ENCODE assay signal across 1 cellular context in the genomic region with DNA sequence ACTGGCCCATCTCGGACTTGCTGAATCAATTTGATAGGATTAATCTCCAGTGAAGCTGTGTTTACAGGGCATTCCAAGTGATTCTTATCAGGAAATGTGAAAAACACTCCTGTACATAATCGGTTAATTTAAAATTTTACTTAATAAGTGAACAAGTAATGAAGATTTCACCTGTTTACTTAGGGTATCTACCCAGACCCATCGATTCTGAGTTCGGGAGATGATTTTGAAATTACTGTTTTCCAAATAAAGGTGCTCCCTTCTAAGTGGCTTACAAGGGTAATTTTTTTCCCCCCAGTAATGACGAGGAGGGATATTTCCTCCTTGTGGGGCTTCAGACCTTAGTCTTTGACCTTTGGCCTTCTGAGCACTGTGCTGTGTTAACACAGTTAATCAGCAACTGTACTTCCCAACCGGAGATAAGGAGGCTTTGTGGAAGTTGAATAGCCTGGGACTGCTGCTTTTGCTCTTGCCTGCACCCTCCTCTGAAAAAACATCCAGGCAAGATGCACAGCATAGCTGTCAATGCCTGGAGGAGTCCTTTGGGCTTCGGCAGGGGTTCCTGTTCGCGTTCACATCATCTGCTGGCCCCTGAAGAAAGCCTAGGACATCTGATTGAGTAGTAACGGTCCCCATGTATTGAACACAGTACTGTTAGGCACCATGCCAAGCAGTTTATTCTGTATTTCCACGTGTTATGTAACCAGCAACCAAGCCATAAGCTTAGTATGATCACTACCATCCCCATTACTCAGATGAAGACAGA.
TF ChIP-seq lines count a peak whose summit lies in the region.

No MANE protein-coding gene starts in this region.

TF ChIP-seq in HepG2, 621 proteins besides CTCF, POLR2A, EP300 and RAD21 (continued from another document and continues in another):
- TF ChIP-seq, protein P1, sequence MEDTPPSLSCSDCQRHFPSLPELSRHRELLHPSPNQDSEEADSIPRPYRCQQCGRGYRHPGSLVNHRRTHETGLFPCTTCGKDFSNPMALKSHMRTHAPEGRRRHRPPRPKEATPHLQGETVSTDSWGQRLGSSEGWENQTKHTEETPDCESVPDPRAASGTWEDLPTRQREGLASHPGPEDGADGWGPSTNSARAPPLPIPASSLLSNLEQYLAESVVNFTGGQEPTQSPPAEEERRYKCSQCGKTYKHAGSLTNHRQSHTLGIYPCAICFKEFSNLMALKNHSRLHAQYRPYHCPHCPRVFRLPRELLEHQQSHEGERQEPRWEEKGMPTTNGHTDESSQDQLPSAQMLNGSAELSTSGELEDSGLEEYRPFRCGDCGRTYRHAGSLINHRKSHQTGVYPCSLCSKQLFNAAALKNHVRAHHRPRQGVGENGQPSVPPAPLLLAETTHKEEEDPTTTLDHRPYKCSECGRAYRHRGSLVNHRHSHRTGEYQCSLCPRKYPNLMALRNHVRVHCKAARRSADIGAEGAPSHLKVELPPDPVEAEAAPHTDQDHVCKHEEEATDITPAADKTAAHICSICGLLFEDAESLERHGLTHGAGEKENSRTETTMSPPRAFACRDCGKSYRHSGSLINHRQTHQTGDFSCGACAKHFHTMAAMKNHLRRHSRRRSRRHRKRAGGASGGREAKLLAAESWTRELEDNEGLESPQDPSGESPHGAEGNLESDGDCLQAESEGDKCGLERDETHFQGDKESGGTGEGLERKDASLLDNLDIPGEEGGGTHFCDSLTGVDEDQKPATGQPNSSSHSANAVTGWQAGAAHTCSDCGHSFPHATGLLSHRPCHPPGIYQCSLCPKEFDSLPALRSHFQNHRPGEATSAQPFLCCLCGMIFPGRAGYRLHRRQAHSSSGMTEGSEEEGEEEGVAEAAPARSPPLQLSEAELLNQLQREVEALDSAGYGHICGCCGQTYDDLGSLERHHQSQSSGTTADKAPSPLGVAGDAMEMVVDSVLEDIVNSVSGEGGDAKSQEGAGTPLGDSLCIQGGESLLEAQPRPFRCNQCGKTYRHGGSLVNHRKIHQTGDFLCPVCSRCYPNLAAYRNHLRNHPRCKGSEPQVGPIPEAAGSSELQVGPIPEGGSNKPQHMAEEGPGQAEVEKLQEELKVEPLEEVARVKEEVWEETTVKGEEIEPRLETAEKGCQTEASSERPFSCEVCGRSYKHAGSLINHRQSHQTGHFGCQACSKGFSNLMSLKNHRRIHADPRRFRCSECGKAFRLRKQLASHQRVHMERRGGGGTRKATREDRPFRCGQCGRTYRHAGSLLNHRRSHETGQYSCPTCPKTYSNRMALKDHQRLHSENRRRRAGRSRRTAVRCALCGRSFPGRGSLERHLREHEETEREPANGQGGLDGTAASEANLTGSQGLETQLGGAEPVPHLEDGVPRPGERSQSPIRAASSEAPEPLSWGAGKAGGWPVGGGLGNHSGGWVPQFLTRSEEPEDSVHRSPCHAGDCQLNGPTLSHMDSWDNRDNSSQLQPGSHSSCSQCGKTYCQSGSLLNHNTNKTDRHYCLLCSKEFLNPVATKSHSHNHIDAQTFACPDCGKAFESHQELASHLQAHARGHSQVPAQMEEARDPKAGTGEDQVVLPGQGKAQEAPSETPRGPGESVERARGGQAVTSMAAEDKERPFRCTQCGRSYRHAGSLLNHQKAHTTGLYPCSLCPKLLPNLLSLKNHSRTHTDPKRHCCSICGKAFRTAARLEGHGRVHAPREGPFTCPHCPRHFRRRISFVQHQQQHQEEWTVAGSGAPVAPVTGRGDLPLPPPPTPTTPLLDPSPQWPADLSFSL (CRISPR knock-in tag; IDR thresholded peaks at IDR 0.05) = no peak
- TF ChIP-seq KDM4B (CRISPR knock-in tag; IDR thresholded peaks at IDR 0.05) (no peak), SYNCRIP (IDR thresholded peaks at IDR 0.05; ENCODE audit: insufficient read depth, low read depth, low read length) (no peak), ATRX (CRISPR knock-in tag; IDR thresholded peaks at IDR 0.05; ENCODE audit: borderline replicate concordance) (no peak), HIVEP1 (CRISPR knock-in tag; IDR thresholded peaks at IDR 0.05) (no peak), NR1H2 (CRISPR knock-in tag; IDR thresholded peaks at IDR 0.05; ENCODE audit: borderline replicate concordance, low read depth) (no peak), GABPB1 (CRISPR knock-in tag; IDR thresholded peaks at IDR 0.05) (peak; percentile 33; the same call in 1 of the 2 replicates), YEATS2 (CRISPR knock-in tag; IDR thresholded peaks at IDR 0.05; ENCODE audit: borderline replicate concordance) (no peak), ZNF343 (CRISPR knock-in tag; IDR thresholded peaks at IDR 0.05) (peak; percentile 36; the same call in 1 of the 2 replicates), ZNF598 (CRISPR knock-in tag; IDR thresholded peaks at IDR 0.05; ENCODE audit: borderline replicate concordance) (no peak), SOX13 (IDR thresholded peaks at IDR 0.05) (peak; percentile 33; the same call in 1 of the 2 replicates), SOX13 (CRISPR knock-in tag; conservative IDR thresholded peaks at IDR 0.05 in 1 of 2, IDR thresholded peaks at IDR 0.05 in 1 of 2) (peak in 1 of 2 experiments; percentile 74; a peak in 1 of 4 replicates), ZBTB21 (CRISPR knock-in tag; IDR thresholded peaks at IDR 0.05) (no peak), MYC (CRISPR knock-in tag; IDR thresholded peaks at IDR 0.05; ENCODE audit: borderline replicate concordance) (no peak; the same call in 1 of the 2 replicates), ZNF605 (CRISPR knock-in tag; IDR thresholded peaks at IDR 0.05) (peak; percentile 65), LCORL (IDR thresholded peaks at IDR 0.05) (no peak), LCORL (CRISPR knock-in tag; IDR thresholded peaks at IDR 0.05) (peak; percentile 58; the same call in 1 of the 2 replicates), PCBP1 (IDR thresholded peaks at IDR 0.05; ENCODE audit: borderline replicate concordance, low read depth, low read length) (no peak), ZNF781 (CRISPR knock-in tag; IDR thresholded peaks at IDR 0.05; ENCODE audit: borderline replicate concordance, not compliant biosample characterization) (no peak), MEIS1 (CRISPR knock-in tag; IDR thresholded peaks at IDR 0.05; ENCODE audit: borderline replicate concordance) (no peak), HOXA3 (CRISPR knock-in tag; IDR thresholded peaks at IDR 0.05) (peak; percentile 83), ZNF619 (CRISPR knock-in tag; IDR thresholded peaks at IDR 0.05) (no peak), ZBTB38 (CRISPR knock-in tag; IDR thresholded peaks at IDR 0.05) (no peak), PITX1 (CRISPR knock-in tag; IDR thresholded peaks at IDR 0.05) (peak; percentile 90), ATF1 (CRISPR knock-in tag; IDR thresholded peaks at IDR 0.05) (no peak), JUNB (CRISPR knock-in tag; IDR thresholded peaks at IDR 0.05; ENCODE audit: borderline replicate concordance) (no peak)
- TF ChIP-seq, protein P2, sequence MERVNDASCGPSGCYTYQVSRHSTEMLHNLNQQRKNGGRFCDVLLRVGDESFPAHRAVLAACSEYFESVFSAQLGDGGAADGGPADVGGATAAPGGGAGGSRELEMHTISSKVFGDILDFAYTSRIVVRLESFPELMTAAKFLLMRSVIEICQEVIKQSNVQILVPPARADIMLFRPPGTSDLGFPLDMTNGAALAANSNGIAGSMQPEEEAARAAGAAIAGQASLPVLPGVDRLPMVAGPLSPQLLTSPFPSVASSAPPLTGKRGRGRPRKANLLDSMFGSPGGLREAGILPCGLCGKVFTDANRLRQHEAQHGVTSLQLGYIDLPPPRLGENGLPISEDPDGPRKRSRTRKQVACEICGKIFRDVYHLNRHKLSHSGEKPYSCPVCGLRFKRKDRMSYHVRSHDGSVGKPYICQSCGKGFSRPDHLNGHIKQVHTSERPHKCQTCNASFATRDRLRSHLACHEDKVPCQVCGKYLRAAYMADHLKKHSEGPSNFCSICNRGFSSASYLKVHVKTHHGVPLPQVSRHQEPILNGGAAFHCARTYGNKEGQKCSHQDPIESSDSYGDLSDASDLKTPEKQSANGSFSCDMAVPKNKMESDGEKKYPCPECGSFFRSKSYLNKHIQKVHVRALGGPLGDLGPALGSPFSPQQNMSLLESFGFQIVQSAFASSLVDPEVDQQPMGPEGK (CRISPR knock-in tag; IDR thresholded peaks at IDR 0.05) = peak; percentile 93
- TF ChIP-seq, protein P3, sequence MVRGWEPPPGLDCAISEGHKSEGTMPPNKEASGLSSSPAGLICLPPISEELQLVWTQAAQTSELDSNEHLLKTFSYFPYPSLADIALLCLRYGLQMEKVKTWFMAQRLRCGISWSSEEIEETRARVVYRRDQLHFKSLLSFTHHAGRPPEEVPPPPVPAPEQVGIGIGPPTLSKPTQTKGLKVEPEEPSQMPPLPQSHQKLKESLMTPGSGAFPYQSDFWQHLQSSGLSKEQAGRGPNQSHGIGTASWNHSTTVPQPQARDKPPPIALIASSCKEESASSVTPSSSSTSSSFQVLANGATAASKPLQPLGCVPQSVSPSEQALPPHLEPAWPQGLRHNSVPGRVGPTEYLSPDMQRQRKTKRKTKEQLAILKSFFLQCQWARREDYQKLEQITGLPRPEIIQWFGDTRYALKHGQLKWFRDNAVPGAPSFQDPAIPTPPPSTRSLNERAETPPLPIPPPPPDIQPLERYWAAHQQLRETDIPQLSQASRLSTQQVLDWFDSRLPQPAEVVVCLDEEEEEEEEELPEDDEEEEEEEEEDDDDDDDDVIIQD (CRISPR knock-in tag; IDR thresholded peaks at IDR 0.05; ENCODE audit: low read depth) = peak; percentile 37; the same call in 1 of the 2 replicates
- TF ChIP-seq, protein P4, sequence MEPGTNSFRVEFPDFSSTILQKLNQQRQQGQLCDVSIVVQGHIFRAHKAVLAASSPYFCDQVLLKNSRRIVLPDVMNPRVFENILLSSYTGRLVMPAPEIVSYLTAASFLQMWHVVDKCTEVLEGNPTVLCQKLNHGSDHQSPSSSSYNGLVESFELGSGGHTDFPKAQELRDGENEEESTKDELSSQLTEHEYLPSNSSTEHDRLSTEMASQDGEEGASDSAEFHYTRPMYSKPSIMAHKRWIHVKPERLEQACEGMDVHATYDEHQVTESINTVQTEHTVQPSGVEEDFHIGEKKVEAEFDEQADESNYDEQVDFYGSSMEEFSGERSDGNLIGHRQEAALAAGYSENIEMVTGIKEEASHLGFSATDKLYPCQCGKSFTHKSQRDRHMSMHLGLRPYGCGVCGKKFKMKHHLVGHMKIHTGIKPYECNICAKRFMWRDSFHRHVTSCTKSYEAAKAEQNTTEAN (CRISPR knock-in tag; conservative IDR thresholded peaks at IDR 0.05) = 0 out of 2 replicates have a peak, but pooled peaks have one; percentile 46
- TF ChIP-seq, protein P5, sequence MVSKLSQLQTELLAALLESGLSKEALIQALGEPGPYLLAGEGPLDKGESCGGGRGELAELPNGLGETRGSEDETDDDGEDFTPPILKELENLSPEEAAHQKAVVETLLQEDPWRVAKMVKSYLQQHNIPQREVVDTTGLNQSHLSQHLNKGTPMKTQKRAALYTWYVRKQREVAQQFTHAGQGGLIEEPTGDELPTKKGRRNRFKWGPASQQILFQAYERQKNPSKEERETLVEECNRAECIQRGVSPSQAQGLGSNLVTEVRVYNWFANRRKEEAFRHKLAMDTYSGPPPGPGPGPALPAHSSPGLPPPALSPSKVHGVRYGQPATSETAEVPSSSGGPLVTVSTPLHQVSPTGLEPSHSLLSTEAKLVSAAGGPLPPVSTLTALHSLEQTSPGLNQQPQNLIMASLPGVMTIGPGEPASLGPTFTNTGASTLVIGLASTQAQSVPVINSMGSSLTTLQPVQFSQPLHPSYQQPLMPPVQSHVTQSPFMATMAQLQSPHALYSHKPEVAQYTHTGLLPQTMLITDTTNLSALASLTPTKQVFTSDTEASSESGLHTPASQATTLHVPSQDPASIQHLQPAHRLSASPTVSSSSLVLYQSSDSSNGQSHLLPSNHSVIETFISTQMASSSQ (IDR thresholded peaks at IDR 0.05; ENCODE audit: low read depth) = peak; percentile 83
- TF ChIP-seq, protein P5 (CRISPR knock-in tag; IDR thresholded peaks at IDR 0.05; ENCODE audit: borderline replicate concordance) = peak; percentile 93
- TF ChIP-seq, protein P6, sequence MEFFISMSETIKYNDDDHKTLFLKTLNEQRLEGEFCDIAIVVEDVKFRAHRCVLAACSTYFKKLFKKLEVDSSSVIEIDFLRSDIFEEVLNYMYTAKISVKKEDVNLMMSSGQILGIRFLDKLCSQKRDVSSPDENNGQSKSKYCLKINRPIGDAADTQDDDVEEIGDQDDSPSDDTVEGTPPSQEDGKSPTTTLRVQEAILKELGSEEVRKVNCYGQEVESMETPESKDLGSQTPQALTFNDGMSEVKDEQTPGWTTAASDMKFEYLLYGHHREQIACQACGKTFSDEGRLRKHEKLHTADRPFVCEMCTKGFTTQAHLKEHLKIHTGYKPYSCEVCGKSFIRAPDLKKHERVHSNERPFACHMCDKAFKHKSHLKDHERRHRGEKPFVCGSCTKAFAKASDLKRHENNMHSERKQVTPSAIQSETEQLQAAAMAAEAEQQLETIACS (CRISPR knock-in tag; IDR thresholded peaks at IDR 0.05) = no peak
- TF ChIP-seq, protein P7, sequence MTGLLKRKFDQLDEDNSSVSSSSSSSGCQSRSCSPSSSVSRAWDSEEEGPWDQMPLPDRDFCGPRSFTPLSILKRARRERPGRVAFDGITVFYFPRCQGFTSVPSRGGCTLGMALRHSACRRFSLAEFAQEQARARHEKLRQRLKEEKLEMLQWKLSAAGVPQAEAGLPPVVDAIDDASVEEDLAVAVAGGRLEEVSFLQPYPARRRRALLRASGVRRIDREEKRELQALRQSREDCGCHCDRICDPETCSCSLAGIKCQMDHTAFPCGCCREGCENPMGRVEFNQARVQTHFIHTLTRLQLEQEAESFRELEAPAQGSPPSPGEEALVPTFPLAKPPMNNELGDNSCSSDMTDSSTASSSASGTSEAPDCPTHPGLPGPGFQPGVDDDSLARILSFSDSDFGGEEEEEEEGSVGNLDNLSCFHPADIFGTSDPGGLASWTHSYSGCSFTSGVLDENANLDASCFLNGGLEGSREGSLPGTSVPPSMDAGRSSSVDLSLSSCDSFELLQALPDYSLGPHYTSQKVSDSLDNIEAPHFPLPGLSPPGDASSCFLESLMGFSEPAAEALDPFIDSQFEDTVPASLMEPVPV (CRISPR knock-in tag; IDR thresholded peaks at IDR 0.05) = peak; percentile 54; the same call in 1 of the 2 replicates
